11 cellular contexts compared by ENCODE assay signal in the genomic region with DNA sequence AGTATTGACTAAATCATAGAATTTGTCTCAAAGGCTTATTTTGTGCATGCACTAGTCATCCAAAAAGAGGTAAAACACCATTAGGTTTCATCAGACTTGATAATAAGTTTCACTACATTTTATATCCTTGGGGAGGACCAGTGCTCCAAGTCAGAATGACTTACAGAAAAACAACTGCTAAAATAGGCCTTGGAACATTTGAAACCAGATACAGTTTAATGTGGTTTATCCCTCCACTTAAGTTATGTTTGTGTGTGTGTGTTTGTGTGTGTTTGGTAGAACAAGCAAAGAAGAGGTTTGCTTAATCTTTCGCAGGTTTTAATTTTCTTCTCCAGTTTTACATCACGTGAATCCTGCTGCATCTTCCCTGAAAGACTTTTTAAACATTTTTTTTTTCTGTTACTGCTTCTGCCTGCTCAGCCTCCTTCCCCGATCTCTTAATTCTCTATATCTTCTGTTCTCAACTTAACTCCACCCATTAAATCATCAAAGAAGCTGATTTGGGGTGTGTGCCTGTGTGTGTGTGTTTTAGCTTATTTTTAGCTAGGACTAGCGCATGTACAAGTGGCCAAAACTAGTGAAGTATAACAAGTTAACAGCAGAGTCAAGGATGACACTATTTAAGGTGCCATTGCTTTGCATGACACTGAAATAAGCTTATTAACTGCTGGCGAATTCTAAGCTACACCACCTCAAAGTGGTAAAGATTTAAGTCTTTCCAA.
A peak's percentile ranks its signal among the peaks of the same experiment; 100 is the strongest.
DNase-seq lines count a peak whose midpoint lies in the region; ATAC-seq and TF ChIP-seq lines count a peak whose summit lies in the region.
"Had no signal": no experiment of that assay in that cellular context is flagged by ENCODE, and none has a peak within 500 bp of the region (broad histone marks: within the 10 kb centered on the region; RNA-seq: fewer than 3 reads in every experiment).

No MANE protein-coding gene starts in this region.

- H3K27me3 Mint-ChIP-seq in endothelial cell (ENCODE audit: unreplicated experiment), result no peaks in the 10 kb centered on the region
- H3K27me3 Mint-ChIP-seq: activated CD4-positive, alpha-beta T cell treated with anti-CD3 and anti-CD28 coated beads, Interleukin-2, amount 10 ng/mL, durations not matched to agents 7 days and 5 days had no signal

- no peaks in the 10 kb centered on the region for H3K9me3 Mint-ChIP-seq in endothelial cell (ENCODE audit: unreplicated experiment)
- H3K9me3 Mint-ChIP-seq: activated CD4-positive, alpha-beta T cell treated with anti-CD3 and anti-CD28 coated beads, Interleukin-2, amount 10 ng/mL, durations not matched to agents 7 days and 5 days had no signal

- TF ChIP-seq CTCF in RWPE2 (IDR thresholded peaks at IDR 0.05; ENCODE audit: poor library complexity, severe bottlenecking), result no peak
- TF ChIP-seq CTCF in GM13977 (IDR thresholded peaks at IDR 0.05; ENCODE audit: extremely low read depth, insufficient read depth, missing control alignments), result no peak
- no peak for TF ChIP-seq CTCF in endothelial cell (IDR thresholded peaks at IDR 0.05; ENCODE audit: unreplicated experiment)

- no peaks in the 10 kb centered on the region for H3K36me3 Mint-ChIP-seq in endothelial cell (ENCODE audit: low read depth, unreplicated experiment)

- H3K9me3 ChIP-seq in RWPE2 (ENCODE audit: severe bottlenecking) (no peaks in the 10 kb centered on the region), skeletal muscle satellite cell (replicated peaks; ENCODE audit: low read length) (no peaks in the 10 kb centered on the region)
- H3K9me3 ChIP-seq: left ventricle myocardium inferior had no signal

- H3K27ac ChIP-seq in RWPE2 (ENCODE audit: poor library complexity, severe bottlenecking), result peak overlapping the region; percentile 3
- H3K27ac ChIP-seq: left ventricle myocardium inferior had no signal

- DNase-seq in DMS53 (lab: John Stamatoyannopoulos, UW), result peak; percentile 26
- DNase-seq in DMS53 treated with DMSO at 0.1 percent for 48 hours (lab: John Stamatoyannopoulos, UW; ENCODE audit: unreplicated experiment), result no peak
- DNase-seq in RWPE2 (ENCODE audit: low spot score), result no peak
- no peak for DNase-seq in AG08396 (ENCODE audit: low spot score)
- DNase-seq in GM13977 (ENCODE audit: low spot score), result no peak
- DNase-seq in endothelial cell (ENCODE audit: low spot score), result no peak
- DNase-seq: activated CD4-positive, alpha-beta T cell treated with anti-CD3 and anti-CD28 coated beads, Interleukin-2, amount 10 ng/mL, durations not matched to agents 7 days and 5 days; cortex of kidney; left ventricle myocardium inferior had no signal

- ATAC-seq in HG02852 (IDR thresholded peaks at IDR 0.05; ENCODE audit: unreplicated experiment), result peak; percentile 40
- no peak for ATAC-seq in RWPE2 (ENCODE audit: low read depth)

- no peak overlapping the region for H3K4me3 Mint-ChIP-seq in endothelial cell (ENCODE audit: unreplicated experiment)
- H3K4me3 Mint-ChIP-seq: activated CD4-positive, alpha-beta T cell treated with anti-CD3 and anti-CD28 coated beads, Interleukin-2, amount 10 ng/mL, durations not matched to agents 7 days and 5 days had no signal

- H3K4me1 ChIP-seq in RWPE2 (ENCODE audit: insufficient read depth, poor library complexity, severe bottlenecking), result peaks cover 19% of the 10 kb centered on the region
- H3K4me1 ChIP-seq in skeletal muscle satellite cell (ENCODE audit: control insufficient read depth, insufficient read depth, low read length), result peaks cover 35% of the 10 kb centered on the region

- in situ Hi-C loops in GM13977 (cut with MboI; ENCODE audit: low pct_unique_long_range_greater_than_20kb, low sequenced_read_pairs, unreplicated experiment), result no loop called here

- H3K27me3 ChIP-seq in RWPE2 (ENCODE audit: insufficient read depth, poor library complexity, severe bottlenecking) (no peaks in the 10 kb centered on the region), skeletal muscle satellite cell (ENCODE audit: control insufficient read depth, insufficient read depth, low read length) (no peaks in the 10 kb centered on the region)

- peak overlapping the region; percentile 68 for H3K4me2 ChIP-seq in skeletal muscle satellite cell (ENCODE audit: low read length)

- peaks cover 5% of the 10 kb centered on the region for H3K4me1 Mint-ChIP-seq in endothelial cell (ENCODE audit: unreplicated experiment)
- H3K4me1 Mint-ChIP-seq: activated CD4-positive, alpha-beta T cell treated with anti-CD3 and anti-CD28 coated beads, Interleukin-2, amount 10 ng/mL, durations not matched to agents 7 days and 5 days had no signal

- H3K4me3 ChIP-seq in RWPE2 (ENCODE audit: severe bottlenecking) (no peak overlapping the region), skeletal muscle satellite cell (ENCODE audit: low read length) (peak overlapping the region; percentile 11)
- H3K4me3 ChIP-seq: left ventricle myocardium inferior had no signal

- H3K36me3 ChIP-seq in RWPE2 (ENCODE audit: low read depth) (no peaks in the 10 kb centered on the region), skeletal muscle satellite cell (ENCODE audit: insufficient read depth, low read length) (no peaks in the 10 kb centered on the region)
- H3K36me3 ChIP-seq: left ventricle myocardium inferior had no signal

- no peak overlapping the region for H3K27ac Mint-ChIP-seq in endothelial cell (ENCODE audit: unreplicated experiment)
- H3K27ac Mint-ChIP-seq: activated CD4-positive, alpha-beta T cell treated with anti-CD3 and anti-CD28 coated beads, Interleukin-2, amount 10 ng/mL, durations not matched to agents 7 days and 5 days had no signal

- H3K9ac ChIP-seq in skeletal muscle satellite cell (ENCODE audit: low read depth, low read length), result peak overlapping the region; percentile 58
